Comparison of ENCODE assay signal across 12 cellular contexts in genomic region chr14:33972522-33973162, GRCh38. TPM values are rescaled to one million over a fixed set of nuclear protein-coding genes. Genes with fewer than 3 reads are reported as not detected.
DNase-seq lines count a peak whose midpoint lies in the region; ATAC-seq and TF ChIP-seq lines count a peak whose summit lies in the region.
"Had no signal": no experiment of that assay in that cellular context is flagged by ENCODE, and none has a peak within 500 bp of the region (broad histone marks: within the 10 kb centered on the region; RNA-seq: fewer than 3 reads in every experiment).

No MANE protein-coding gene starts in this region.

- H3K36me3 ChIP-seq in heart right ventricle (no peaks in the 10 kb centered on the region), sigmoid colon (no peaks in the 10 kb centered on the region)

- peak; percentile 77 for DNase-seq in NOMO-1 treated with DMSO at 0.1 percent for 48 hours (lab: John Stamatoyannopoulos, UW; ENCODE audit: unreplicated experiment)
- no peak for DNase-seq in heart right ventricle
- no peak for DNase-seq in sigmoid colon
- DNase-seq in cortex of kidney (lab: John Stamatoyannopoulos, UW), result no peak
- DNase-seq: activated T-cell treated with anti-CD3 and anti-CD28 coated beads for 4 hours, immature natural killer cell had no signal

- intact Hi-C loops in heart right ventricle (cut with DNase I) (no loop called here), sigmoid colon (cut with DNase I) (no loop called here)

- H3K4me3 ChIP-seq in heart right ventricle, result no peak overlapping the region
- H3K4me3 ChIP-seq in sigmoid colon, result no peak overlapping the region

- peaks cover 0 to 20% (median 0%) of the 10 kb centered on the region in 11 donors for H3K9me3 ChIP-seq in heart right ventricle
- peaks cover 0 to 6% (median 0%) of the 10 kb centered on the region in 4 donors for H3K9me3 ChIP-seq in sigmoid colon

- H3K4me1 ChIP-seq in heart right ventricle (peaks cover 0 to 5% (median 0%) of the 10 kb centered on the region in 9 donors), sigmoid colon (peaks cover 0 to 7% (median 0%) of the 10 kb centered on the region in 4 donors)

- TF ChIP-seq EP300 in sigmoid colon (IDR thresholded peaks at IDR 0.05), result no peak

- ATAC-seq in GM18498 (IDR thresholded peaks at IDR 0.05; ENCODE audit: unreplicated experiment) (peak; percentile 98), GM19455 (IDR thresholded peaks at IDR 0.05; ENCODE audit: unreplicated experiment) (peak; percentile 90), HG02938 (IDR thresholded peaks at IDR 0.05; ENCODE audit: unreplicated experiment) (peak; percentile 89), HG03280 (IDR thresholded peaks at IDR 0.05; ENCODE audit: unreplicated experiment) (no peak), heart right ventricle (no peak)

- WGBS in heart right ventricle, 2 donors, result 88 to 89% methylated on average over 11 to 12 of the region's 12 CpGs
- 79 to 94% methylated on average over 12 of the region's 12 CpGs for WGBS in sigmoid colon, 2 donors

- TF ChIP-seq POLR2A in sigmoid colon (IDR thresholded peaks at IDR 0.05), result no peak

- H3K27ac ChIP-seq in heart right ventricle (no peak overlapping the region), sigmoid colon (no peak overlapping the region)

- H3K27me3 ChIP-seq in heart right ventricle (no peaks in the 10 kb centered on the region), sigmoid colon (no peaks in the 10 kb centered on the region)

- no peak for TF ChIP-seq CTCF in heart right ventricle (IDR thresholded peaks at IDR 0.05)
- no peak for TF ChIP-seq CTCF in sigmoid colon (IDR thresholded peaks at IDR 0.05)

RNA-seq across cellular contexts. Expression of gene EGLN3, which starts 21.8 kb away (rescaled TPM):
- total RNA-seq in heart right ventricle (100 to 1,000 TPM in 7 of 10 donors, 10 to 100 TPM in 3; 50.8 to 281 (median 169) TPM), sigmoid colon (10 to 100 TPM; 13.0 to 18.5 (median 13.2) TPM)
- polyA plus RNA-seq in heart right ventricle (100 to 1,000 TPM in 1 of 2 donors, 10 to 100 TPM in 1; 33.7 to 256 TPM), sigmoid colon (10 to 100 TPM; 46.9 to 69.1 (median 58.9) TPM)
- polyA plus RNA-seq: endothelial cell of umbilical vein, neural cell had no signal

Comparison
In these comparisons a context has a peak if more than half of its experiments do, and no peak if none do; other contexts are left out.
1. ATAC-seq: peak in GM18498 (single experiment), GM19455 (single experiment) and HG02938 (single experiment); none in HG03280 (single experiment) and heart right ventricle (0 of 8).